ENCODE assay signal across 11 cellular contexts in genomic region chr1:198929111-198929604, GRCh38.
DNase-seq lines count a peak whose midpoint lies in the region; ATAC-seq and TF ChIP-seq lines count a peak whose summit lies in the region.
"Had no signal": no experiment of that assay in that cellular context is flagged by ENCODE, and none has a peak within 500 bp of the region (broad histone marks: within the 10 kb centered on the region; RNA-seq: fewer than 3 reads in every experiment).

No MANE protein-coding gene starts in this region.

- 97% methylated on average over 4 of the region's 4 CpGs for WGBS in mammary epithelial cell (ENCODE audit: low coverage, missing lambda C conversion rate)

- dilution Hi-C loops in mammary epithelial cell (cut with HindIII; ENCODE audit: low sequenced_read_pairs), result no loop called here

- H3K79me2 ChIP-seq in mammary epithelial cell (ENCODE audit: insufficient read depth, low read length), result peaks cover 87% of the 10 kb centered on the region

- H3K9me3 Mint-ChIP-seq in MCF 10A (ENCODE audit: unreplicated experiment), result no peaks in the 10 kb centered on the region
- H3K9me3 Mint-ChIP-seq: CD8-positive, alpha-beta T cell had no signal

- no peak overlapping the region for H2AFZ ChIP-seq in mammary epithelial cell (ENCODE audit: low read depth, low read length)

- CTCF ChIA-PET in MCF 10A (lab: Yijun Ruan, JAX) (interaction anchor here (0.6 to 2.6 kb wide), 6 partner anchors 9 to 1579 kb away, joined by 3 to 14 read pairs (median 3); no protein-coding TSS in a partner anchor), mammary epithelial cell (lab: Charles Lee; ENCODE audit: low non-redundant PET) (no interaction called here)

- ATAC-seq in upper lobe of right lung (peak; percentile 37), HG02973 (IDR thresholded peaks at IDR 0.05; ENCODE audit: unreplicated experiment) (no peak)

- DNase-seq in MCF 10A (ENCODE audit: unreplicated experiment) (peak; percentile 41), mammary epithelial cell (no peak), upper lobe of right lung (no peak), kidney tubule cell (ENCODE audit: low spot score) (no peak)
- DNase-seq in stimulated activated CD4-positive, alpha-beta T cell treated with anti-CD3 and anti-CD28 coated beads, Interleukin-1b, Interleukin-23, amount 100 ng/mL, for 48 hours, result no peak
- DNase-seq: NCI-H526 treated with DMSO at 0.1 percent for 48 hours, T1000 had no signal

- no peaks in the 10 kb centered on the region for H4K20me1 ChIP-seq in mammary epithelial cell (ENCODE audit: insufficient read depth, low read length)

- H3K36me3 Mint-ChIP-seq in MCF 10A (ENCODE audit: insufficient read depth, unreplicated experiment), result peaks cover 9% of the 10 kb centered on the region
- H3K36me3 Mint-ChIP-seq: CD8-positive, alpha-beta T cell had no signal

- H3K9ac ChIP-seq in mammary epithelial cell (ENCODE audit: insufficient read depth, low read length), result no peak overlapping the region
- no peak overlapping the region for H3K9ac ChIP-seq in endocrine pancreas (ENCODE audit: control insufficient read depth, insufficient read depth, low read length)

- H3K27ac ChIP-seq in mammary epithelial cell (ENCODE audit: insufficient read depth, low read depth, low read length) (no peak overlapping the region), KOPT-K1 (ENCODE audit: low read depth, low read length, poor library complexity, severe bottlenecking) (peak overlapping the region; percentile 85), upper lobe of right lung (peak overlapping the region; percentile 81)

- H3K9me3 ChIP-seq in mammary epithelial cell (replicated peaks; ENCODE audit: insufficient read depth, low read length) (no peaks in the 10 kb centered on the region), KOPT-K1 (ENCODE audit: insufficient read depth, low read length, poor library complexity, severe bottlenecking) (no peaks in the 10 kb centered on the region), endocrine pancreas (ENCODE audit: control insufficient read depth, low read length) (no peaks in the 10 kb centered on the region), upper lobe of right lung (no peaks in the 10 kb centered on the region)

- H3K4me1 Mint-ChIP-seq in MCF 10A (ENCODE audit: insufficient read depth, unreplicated experiment), result peaks cover 29% of the 10 kb centered on the region

- intact Hi-C loops in MCF 10A (cut with micrococcal nuclease), result no loop called here
- intact Hi-C loops in mammary epithelial cell (cut with micrococcal nuclease), result no loop called here
- intact Hi-C loops in upper lobe of right lung (cut with DNase I), result no loop called here

- no peak overlapping the region for H3K4me2 ChIP-seq in mammary epithelial cell (ENCODE audit: insufficient read depth, low read depth, low read length)

- H3K27me3 ChIP-seq in mammary epithelial cell (ENCODE audit: insufficient read depth, low read length) (no peaks in the 10 kb centered on the region), endocrine pancreas (ENCODE audit: control insufficient read depth, insufficient read depth, low read length) (no peaks in the 10 kb centered on the region), upper lobe of right lung (no peaks in the 10 kb centered on the region)

- no peak overlapping the region for H3K4me3 ChIP-seq in mammary epithelial cell (replicated peaks in 1 of 3; ENCODE audit: insufficient read depth in 1 of 3, low read depth in 2 of 3, low read length in 3 of 3)
- H3K4me3 ChIP-seq in endocrine pancreas (ENCODE audit: control insufficient read depth, insufficient read depth, low read length), result peak overlapping the region; percentile 6
- H3K4me3 ChIP-seq in upper lobe of right lung, result no peak overlapping the region

- in situ Hi-C loops in mammary epithelial cell (cut with MboI; ENCODE audit: low sequenced_read_pairs in 2 of 2), result no loop called here

- H3K4me1 ChIP-seq in mammary epithelial cell (ENCODE audit: insufficient read depth, low read length) (peaks cover 8% of the 10 kb centered on the region), endocrine pancreas (ENCODE audit: control insufficient read depth, insufficient read depth, low read length) (peaks cover 4% of the 10 kb centered on the region), upper lobe of right lung (peaks cover 37% of the 10 kb centered on the region)

- peak overlapping the region; percentile 70 for H3K4me3 Mint-ChIP-seq in MCF 10A (ENCODE audit: unreplicated experiment)

- TF ChIP-seq CTCF in MCF 10A (IDR thresholded peaks at IDR 0.05; ENCODE audit: unreplicated experiment), result no peak
- TF ChIP-seq CTCF in mammary epithelial cell (conservative IDR thresholded peaks at IDR 0.05 in 1 of 2, IDR thresholded peaks at IDR 0.05 in 1 of 2; ENCODE audit: extremely low read depth in 1 of 2, insufficient read depth in 1 of 2, low read depth in 1 of 2, low read length in 2 of 2), result no peak
- no peak for TF ChIP-seq CTCF in upper lobe of right lung (IDR thresholded peaks at IDR 0.05)

- peak overlapping the region; percentile 98 for H3K27ac Mint-ChIP-seq in MCF 10A (ENCODE audit: low read depth, unreplicated experiment)

- POLR2A ChIA-PET in MCF 10A (lab: Yijun Ruan, JAX), result interaction anchor here (0.6 to 4.5 kb wide), 17 partner anchors 7 to 1786 kb away, joined by 3 to 120 read pairs (median 4); no protein-coding TSS in a partner anchor

- no peaks in the 10 kb centered on the region for H3K36me3 ChIP-seq in mammary epithelial cell (ENCODE audit: insufficient read depth, low read length)
- peaks cover 68% of the 10 kb centered on the region for H3K36me3 ChIP-seq in KOPT-K1 (ENCODE audit: insufficient read depth, low read length)
- no peaks in the 10 kb centered on the region for H3K36me3 ChIP-seq in endocrine pancreas (ENCODE audit: control insufficient read depth, insufficient read depth, low read length)
- H3K36me3 ChIP-seq in upper lobe of right lung, result no peaks in the 10 kb centered on the region

- no peaks in the 10 kb centered on the region for H3K27me3 Mint-ChIP-seq in MCF 10A (ENCODE audit: insufficient read depth, unreplicated experiment)

- BruUV-seq in MCF 10A (replicated peaks; lab: Mats Ljungman, UMichigan) (no TSS peak), mammary epithelial cell (replicated peaks; lab: Mats Ljungman, UMichigan) (no TSS peak)
